In the genomic region with DNA sequence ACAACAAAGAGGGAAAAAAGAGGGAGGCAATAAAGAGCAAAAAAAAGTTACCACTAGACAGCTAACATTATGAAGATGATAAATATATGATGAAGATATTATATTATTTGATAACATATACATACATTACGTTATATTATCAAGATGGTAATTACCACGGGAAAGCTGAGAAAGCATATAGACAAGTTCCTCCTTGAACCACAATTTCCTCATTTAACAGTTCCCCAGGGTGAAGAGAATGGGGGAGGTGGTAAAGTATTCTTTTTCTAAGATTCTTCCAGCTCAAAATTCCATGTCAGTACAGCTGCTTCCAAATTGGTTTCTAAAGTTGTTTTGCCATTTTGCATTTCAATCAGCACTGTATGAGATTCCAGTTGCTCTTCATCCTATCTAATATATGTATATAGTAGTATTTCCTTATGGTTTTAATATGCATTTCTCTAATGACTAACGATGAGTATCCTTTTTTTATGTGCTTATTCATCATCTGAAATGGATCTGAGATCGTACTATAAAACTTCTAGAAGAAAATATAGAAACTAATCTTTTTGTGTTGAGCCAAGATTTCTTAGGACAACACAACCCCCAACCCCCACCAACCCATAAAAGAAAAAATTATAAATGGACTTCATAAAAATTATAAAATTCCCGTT, we compare ENCODE assay signal across 17 cellular contexts.
"Had no signal": no experiment of that assay in that cellular context is flagged by ENCODE, and none has a peak within 500 bp of the region (broad histone marks: within the 10 kb centered on the region; RNA-seq: fewer than 3 reads in every experiment).

No MANE protein-coding gene starts in this region.

- DNase-seq: activated CD4-positive, alpha-beta T cell treated with anti-CD3 and anti-CD28 coated beads, Interleukin-2, amount 50 U/mL, for 48 hours; activated CD4-positive, CD25-positive, alpha-beta regulatory T cell treated with anti-CD3 and anti-CD28 coated beads, Interleukin-2, amount 50 U/mL, for 72 hours; activated gamma-delta T cell treated with Interleukin-2 at 50 U/mL for 16 hours; activated naive CD8-positive, alpha-beta T cell treated with anti-CD3 and anti-CD28 coated beads, Interleukin-2, amount 10 ng/mL, durations not matched to agents 7 days and 5 days; activated T-cell treated with anti-CD3 and anti-CD28 coated beads, Interleukin-2, amount 50 U/mL, for 48 hours; aorta; heart right ventricle; islet precursor cell; mucosa of descending colon; natural killer cell; nucleus accumbens; stimulated activated CD4-positive, alpha-beta T cell treated with anti-CD3 and anti-CD28 coated beads, Interleukin-4, amount 100 ng/mL, for 24 hours; T-helper 2 cell; testis had no signal

- H3K4me1 ChIP-seq: breast epithelium, testis had no signal

- H3K9me3 Mint-ChIP-seq: activated naive CD8-positive, alpha-beta T cell treated with anti-CD3 and anti-CD28 coated beads, Interleukin-2, amount 10 ng/mL, durations not matched to agents 7 days and 5 days; natural killer cell; stimulated activated naive CD8-positive, alpha-beta T cell treated with anti-CD3 and anti-CD28 coated beads, Interleukin-15, Interleukin-2, amounts not matched to agents 100 ng/mL and 50 ng/mL, for 24 hours had no signal

- H3K27me3 Mint-ChIP-seq: activated naive CD8-positive, alpha-beta T cell treated with anti-CD3 and anti-CD28 coated beads, Interleukin-2, amount 10 ng/mL, durations not matched to agents 7 days and 5 days had no signal

- H3K4me3 ChIP-seq: breast epithelium, heart right ventricle, mucosa of descending colon, testis had no signal

- H3K27ac ChIP-seq: breast epithelium, heart right ventricle, testis had no signal

- ATAC-seq: heart right ventricle, left lobe of liver, mucosa of descending colon, natural killer cell had no signal

- H3K27me3 ChIP-seq: breast epithelium, heart right ventricle, testis had no signal

- H3K27ac Mint-ChIP-seq: activated naive CD8-positive, alpha-beta T cell treated with anti-CD3 and anti-CD28 coated beads, Interleukin-2, amount 10 ng/mL, durations not matched to agents 7 days and 5 days; natural killer cell; stimulated activated naive CD8-positive, alpha-beta T cell treated with anti-CD3 and anti-CD28 coated beads, Interleukin-15, Interleukin-2, amounts not matched to agents 100 ng/mL and 50 ng/mL, for 24 hours had no signal

- H3K4me3 Mint-ChIP-seq: activated naive CD8-positive, alpha-beta T cell treated with anti-CD3 and anti-CD28 coated beads, Interleukin-2, amount 10 ng/mL, durations not matched to agents 7 days and 5 days; natural killer cell; stimulated activated naive CD8-positive, alpha-beta T cell treated with anti-CD3 and anti-CD28 coated beads, Interleukin-15, Interleukin-2, amounts not matched to agents 100 ng/mL and 50 ng/mL, for 24 hours had no signal

- H3K36me3 Mint-ChIP-seq: activated naive CD8-positive, alpha-beta T cell treated with anti-CD3 and anti-CD28 coated beads, Interleukin-2, amount 10 ng/mL, durations not matched to agents 7 days and 5 days; natural killer cell had no signal

- H3K36me3 ChIP-seq: breast epithelium, heart right ventricle had no signal

- H3K4me1 Mint-ChIP-seq: activated naive CD8-positive, alpha-beta T cell treated with anti-CD3 and anti-CD28 coated beads, Interleukin-2, amount 10 ng/mL, durations not matched to agents 7 days and 5 days; natural killer cell had no signal

- H3K9me3 ChIP-seq: breast epithelium, mucosa of descending colon, testis had no signal
